In genomic region chr11:940496-941135, GRCh38 we compare ENCODE assay signal across 14 cellular contexts. TPM values are rescaled to one million over a fixed set of nuclear protein-coding genes. Genes with fewer than 3 reads are reported as not detected.
DNase-seq lines count a peak whose midpoint lies in the region; ATAC-seq and TF ChIP-seq lines count a peak whose summit lies in the region.
"Had no signal": no experiment of that assay in that cellular context is flagged by ENCODE, and none has a peak within 500 bp of the region (broad histone marks: within the 10 kb centered on the region; RNA-seq: fewer than 3 reads in every experiment).

No MANE protein-coding gene starts in this region.

- H3K4me1 Mint-ChIP-seq in CD4-positive, alpha-beta memory T cell, result peaks cover 35 to 71% (median 53%) of the 10 kb centered on the region in 4 donors
- peaks cover 25 to 60% (median 35%) of the 10 kb centered on the region in 3 donors for H3K4me1 Mint-ChIP-seq in naive B cell

- peaks cover 22% of the 10 kb centered on the region for H3K4me1 ChIP-seq in CD4-positive, alpha-beta memory T cell (ENCODE audit: insufficient read depth, low read length)
- H3K4me1 ChIP-seq in ectodermal cell (ENCODE audit: control insufficient read depth, insufficient read depth, low read length) (peaks cover 39% of the 10 kb centered on the region), ovary (ENCODE audit: insufficient read depth) (peaks cover 8% of the 10 kb centered on the region)
- H3K4me1 ChIP-seq: SJCRH30 had no signal

- H3K27me3 ChIP-seq in CD4-positive, alpha-beta memory T cell (ENCODE audit: insufficient read depth, low read length), result no peaks in the 10 kb centered on the region
- H3K27me3 ChIP-seq in ectodermal cell (ENCODE audit: control insufficient read depth, insufficient read depth, low read length, poor library complexity, severe bottlenecking) (no peaks in the 10 kb centered on the region), ovary (no peaks in the 10 kb centered on the region)
- H3K27me3 ChIP-seq: adrenal gland, SJCRH30 had no signal

- TF ChIP-seq POLR2A in ovary (IDR thresholded peaks at IDR 0.05), result no peak

- intact Hi-C loops in CD4-positive, alpha-beta memory T cell (cut with micrococcal nuclease), result no loop called here
- intact Hi-C loops in ovary (cut with DNase I), result no loop called here

- H3K4me3 ChIP-seq in CD4-positive, alpha-beta memory T cell (ENCODE audit: low read length in 2 of 2), result no peak overlapping the region
- H3K4me3 ChIP-seq in ectodermal cell (ENCODE audit: insufficient read depth, low read depth, low read length) (no peak overlapping the region), ovary (no peak overlapping the region)
- H3K4me3 ChIP-seq: adrenal gland, SJCRH30 had no signal

- no peaks in the 10 kb centered on the region for H3K27me3 Mint-ChIP-seq in CD4-positive, alpha-beta memory T cell
- H3K27me3 Mint-ChIP-seq in naive B cell, result no peaks in the 10 kb centered on the region

- POLR2A ChIA-PET in CD4-positive, alpha-beta memory T cell (lab: Charles Lee; ENCODE audit: partially characterized antibody), result no interaction called here

- no peak for ATAC-seq in naive B cell (ENCODE audit: low read depth in 2 of 2)
- no peak for ATAC-seq in GM19397 (IDR thresholded peaks at IDR 0.05; ENCODE audit: unreplicated experiment)
- no peak for ATAC-seq in GM18861 (IDR thresholded peaks at IDR 0.05; ENCODE audit: unreplicated experiment)
- ATAC-seq: activated CD4-positive, CD25-positive, alpha-beta regulatory T cell treated with anti-CD3 and anti-CD28 coated beads, Interleukin-2, amount 50 U/mL, for 24 hours had no signal

- peaks cover 33 to 35% of the 10 kb centered on the region in 2 donors for H3K36me3 Mint-ChIP-seq in CD4-positive, alpha-beta memory T cell
- H3K36me3 Mint-ChIP-seq in naive B cell, result peaks cover 12 to 21% of the 10 kb centered on the region in 2 donors

- no peaks in the 10 kb centered on the region for H3K9me3 ChIP-seq in CD4-positive, alpha-beta memory T cell (ENCODE audit: control insufficient read depth in 1 of 2, low read length in 2 of 2)
- H3K9me3 ChIP-seq in ectodermal cell (ENCODE audit: control insufficient read depth, low read length), result no peaks in the 10 kb centered on the region
- no peaks in the 10 kb centered on the region for H3K9me3 ChIP-seq in ovary
- H3K9me3 ChIP-seq: adrenal gland, SJCRH30 had no signal

- H3K36me3 ChIP-seq in CD4-positive, alpha-beta memory T cell (ENCODE audit: insufficient read depth, low read length), result peaks cover 12% of the 10 kb centered on the region
- H3K36me3 ChIP-seq in ectodermal cell (ENCODE audit: control insufficient read depth, insufficient read depth, low read length) (no peaks in the 10 kb centered on the region), ovary (no peaks in the 10 kb centered on the region)

- TF ChIP-seq EP300 in ovary (IDR thresholded peaks at IDR 0.05), result no peak

- WGBS in ectodermal cell, 2 experiments, result 44 to 45% methylated on average over 11 of the region's 11 CpGs
- 81% methylated on average over 11 of the region's 11 CpGs for WGBS in ovary, 3 donors

- TF ChIP-seq CTCF in ovary (IDR thresholded peaks at IDR 0.05), result no peak

- H3K4me3 Mint-ChIP-seq in CD4-positive, alpha-beta memory T cell, result peak overlapping the region in 1 of 8 donors; percentile 50
- peak overlapping the region in 3 of 8 donors; percentile 19 to 61 (median 54) for H3K4me3 Mint-ChIP-seq in naive B cell

- no peak for DNase-seq in CD4-positive, alpha-beta memory T cell
- DNase-seq in KG1 (lab: John Stamatoyannopoulos, UW), result peak; percentile 22
- no peak for DNase-seq in naive B cell
- DNase-seq in ovary, result no peak
- DNase-seq in NCI-H446 (lab: John Stamatoyannopoulos, UW), result no peak
- DNase-seq: adrenal gland; effector CD4-positive, alpha-beta T cell; hippocampal formation; NCI-H510A; SJCRH30 had no signal

- H3K27ac Mint-ChIP-seq in CD4-positive, alpha-beta memory T cell, result peak overlapping the region in 4 of 7 donors; percentile 2 to 80 (median 64)
- H3K27ac Mint-ChIP-seq in naive B cell, result peak overlapping the region in 4 of 6 donors; percentile 18 to 79 (median 61)

- H3K9me3 Mint-ChIP-seq in CD4-positive, alpha-beta memory T cell, result no peaks in the 10 kb centered on the region
- H3K9me3 Mint-ChIP-seq in naive B cell, result no peaks in the 10 kb centered on the region

- CTCF ChIA-PET in CD4-positive, alpha-beta memory T cell (lab: Charles Lee; ENCODE audit: partially characterized antibody), result interaction anchor here (0.6 kb wide), 1 partner anchor 59 kb away, joined by 3 read pairs; no protein-coding TSS in a partner anchor

- H3K27ac ChIP-seq in CD4-positive, alpha-beta memory T cell (ENCODE audit: low read depth, low read length), result no peak overlapping the region
- H3K27ac ChIP-seq in ectodermal cell (ENCODE audit: insufficient read depth, low read depth, low read length, poor library complexity, severe bottlenecking), result peak overlapping the region; percentile 33
- no peak overlapping the region for H3K27ac ChIP-seq in ovary
- H3K27ac ChIP-seq: SJCRH30 had no signal

RNA-seq across cellular contexts. Expression of gene AP2A2, which starts 14.9 kb away (rescaled TPM):
- total RNA-seq in CD4-positive, alpha-beta memory T cell, result 10 to 100 TPM; 81.7 to 87.4 TPM
- polyA plus RNA-seq in CD4-positive, alpha-beta memory T cell, result 10 to 100 TPM in 1 of 2 donors, 1 to 10 TPM in 1; 5.1 to 14.1 TPM
- 78.9 TPM for polyA plus RNA-seq in ectodermal cell (2013, experiment 1 of 4)
- polyA plus RNA-seq in ectodermal cell (2013, experiment 2 of 4), result 89.4 TPM
- 58.3 TPM for polyA plus RNA-seq in ectodermal cell (2013, experiment 3 of 4)
- 65.9 TPM for polyA plus RNA-seq in ectodermal cell (2013, experiment 4 of 4)
- polyA plus RNA-seq in naive B cell (ENCODE audit: low read depth in 6 of 6) (1 to 10 TPM; 3.3 to 9.2 (median 4.7) TPM), ovary (100 to 1,000 TPM in 1 of 2 donors, 10 to 100 TPM in 1; 31.1 to 151 TPM)
- total RNA-seq in ovary, result 10 to 100 TPM; 27.7 to 80.1 (median 54.0) TPM

RNA-seq across cellular contexts. Expression of gene CHID1, which starts 30.0 kb away (rescaled TPM):
- 10 to 100 TPM; 52.1 to 59.2 TPM for total RNA-seq in CD4-positive, alpha-beta memory T cell
- 10 to 100 TPM; 46.9 to 82.3 TPM for polyA plus RNA-seq in CD4-positive, alpha-beta memory T cell
- 78.5 TPM for polyA plus RNA-seq in ectodermal cell (2013, experiment 1 of 4)
- polyA plus RNA-seq in ectodermal cell (2013, experiment 2 of 4), result 85.8 TPM
- polyA plus RNA-seq in ectodermal cell (2013, experiment 3 of 4), result 61.2 TPM
- polyA plus RNA-seq in ectodermal cell (2013, experiment 4 of 4), result 65.1 TPM
- polyA plus RNA-seq in naive B cell (ENCODE audit: low read depth in 6 of 6) (10 to 100 TPM; 39.0 to 69.7 (median 47.2) TPM), ovary (10 to 100 TPM; 41.0 to 68.1 TPM)
- total RNA-seq in ovary, result 10 to 100 TPM; 62.2 to 90.7 (median 75.7) TPM
